In the genomic region with DNA sequence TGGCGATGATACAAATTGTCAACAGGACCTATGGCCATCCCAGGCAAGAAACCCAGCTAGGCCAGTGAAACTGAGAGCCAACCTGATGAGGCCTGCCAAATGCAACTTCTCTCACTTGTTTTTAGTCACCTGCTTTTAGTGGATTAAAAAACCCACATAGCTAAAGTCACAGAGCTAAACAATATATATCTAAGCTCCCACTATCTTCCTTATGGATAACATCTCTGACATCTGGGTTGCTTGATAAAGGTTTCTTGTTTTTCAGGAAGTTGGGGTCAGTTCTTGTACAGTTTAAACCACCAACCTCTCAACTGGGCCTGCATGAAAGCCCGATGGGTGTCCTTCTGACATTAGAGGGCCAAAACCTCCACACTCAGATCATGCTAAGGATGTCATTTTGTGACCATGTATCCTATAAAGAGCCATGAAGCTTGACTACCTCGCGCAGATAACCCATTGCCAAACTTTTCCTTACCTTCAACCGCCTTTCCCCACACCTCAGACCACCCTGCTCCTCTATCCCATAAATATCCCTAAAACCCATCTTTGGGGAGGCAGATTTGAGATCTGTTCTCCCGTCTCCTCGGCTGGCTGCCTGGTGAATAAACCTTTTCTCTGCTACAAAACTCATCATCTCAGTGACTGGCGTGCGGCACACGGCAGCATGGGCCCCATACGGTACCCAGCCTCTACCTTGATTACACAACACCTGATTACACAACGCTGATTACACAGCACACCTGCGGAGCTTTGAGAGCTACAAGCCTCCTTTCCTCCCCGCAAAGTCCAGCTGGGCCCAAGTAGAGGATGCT, we compare ENCODE assay signal across 8 cellular contexts. TPM values are rescaled to one million over a fixed set of nuclear protein-coding genes. Genes with fewer than 3 reads are reported as not detected.
DNase-seq lines count a peak whose midpoint lies in the region; ATAC-seq lines count a peak whose summit lies in the region.

No MANE protein-coding gene starts in this region.

- H3K27ac ChIP-seq in ACC112 (ENCODE audit: low read depth, low read length) = peak overlapping the region; percentile 98
- peak overlapping the region; percentile 77 for H3K27ac ChIP-seq in caudate nucleus (ENCODE audit: low read depth, low read length)
- no peak overlapping the region for H3K27ac ChIP-seq in mesodermal cell (ENCODE audit: low read depth, low read length, severe bottlenecking)

- peak overlapping the region; percentile 89 for H2AFZ ChIP-seq in ACC112 (ENCODE audit: low read length, unreplicated experiment)

- H3K4me1 ChIP-seq in ACC112 (ENCODE audit: control insufficient read depth, insufficient read depth, low read length, unreplicated experiment) (peaks cover 21% of the 10 kb centered on the region), mesodermal cell (ENCODE audit: control insufficient read depth, insufficient read depth, low read length, poor library complexity, severe bottlenecking) (peaks cover 4% of the 10 kb centered on the region)

- 80 to 88% methylated on average over 11 to 14 of the region's 14 CpGs for WGBS in mesodermal cell (ENCODE audit: insufficient coverage in 2 of 2), 2 experiments

- H3K27me3 ChIP-seq in ACC112 (ENCODE audit: insufficient read depth, low read length) = no peaks in the 10 kb centered on the region

- peaks cover 36% of the 10 kb centered on the region for H3K79me2 ChIP-seq in ACC112 (ENCODE audit: control insufficient read depth, insufficient read depth, low read length, unreplicated experiment)

- H3K36me3 ChIP-seq in ACC112 (ENCODE audit: insufficient read depth, low read length) = no peaks in the 10 kb centered on the region
- peaks cover 9% of the 10 kb centered on the region for H3K36me3 ChIP-seq in mesodermal cell (ENCODE audit: control insufficient read depth, insufficient read depth, low read length)

- DNase-seq in NCI-H510A (lab: John Stamatoyannopoulos, UW) (peak; percentile 48), caudate nucleus (lab: John Stamatoyannopoulos, UW) (peak in 8 of 61 donors; percentile 31 to 65 (median 50)), NCI-H446 treated with DMSO at 0.1 percent for 48 hours (lab: John Stamatoyannopoulos, UW) (no peak)

- H3K4me3 ChIP-seq in ACC112 (ENCODE audit: low read depth, low read length) (peak overlapping the region; percentile 97), mesodermal cell (ENCODE audit: extremely low read depth, insufficient read depth, low read length, poor library complexity, severe bottlenecking) (peak overlapping the region; percentile 99)

- H3K9me3 ChIP-seq in mesodermal cell (ENCODE audit: control insufficient read depth, low read length) = no peaks in the 10 kb centered on the region

- ATAC-seq in GM19463 (IDR thresholded peaks at IDR 0.05; ENCODE audit: unreplicated experiment) = peak; percentile 2
- ATAC-seq in HG02938 (IDR thresholded peaks at IDR 0.05; ENCODE audit: unreplicated experiment) = no peak
- no peak for ATAC-seq in GM21786 (IDR thresholded peaks at IDR 0.05; ENCODE audit: unreplicated experiment)

RNA-seq across cellular contexts. Expression of a gene that starts 0.8 kb away (rescaled TPM):
- polyA plus RNA-seq in mesodermal cell (2013, experiment 1 of 2) = 52.6 TPM
- 58.0 TPM for polyA plus RNA-seq in mesodermal cell (2013, experiment 2 of 2)
